In the genomic region with DNA sequence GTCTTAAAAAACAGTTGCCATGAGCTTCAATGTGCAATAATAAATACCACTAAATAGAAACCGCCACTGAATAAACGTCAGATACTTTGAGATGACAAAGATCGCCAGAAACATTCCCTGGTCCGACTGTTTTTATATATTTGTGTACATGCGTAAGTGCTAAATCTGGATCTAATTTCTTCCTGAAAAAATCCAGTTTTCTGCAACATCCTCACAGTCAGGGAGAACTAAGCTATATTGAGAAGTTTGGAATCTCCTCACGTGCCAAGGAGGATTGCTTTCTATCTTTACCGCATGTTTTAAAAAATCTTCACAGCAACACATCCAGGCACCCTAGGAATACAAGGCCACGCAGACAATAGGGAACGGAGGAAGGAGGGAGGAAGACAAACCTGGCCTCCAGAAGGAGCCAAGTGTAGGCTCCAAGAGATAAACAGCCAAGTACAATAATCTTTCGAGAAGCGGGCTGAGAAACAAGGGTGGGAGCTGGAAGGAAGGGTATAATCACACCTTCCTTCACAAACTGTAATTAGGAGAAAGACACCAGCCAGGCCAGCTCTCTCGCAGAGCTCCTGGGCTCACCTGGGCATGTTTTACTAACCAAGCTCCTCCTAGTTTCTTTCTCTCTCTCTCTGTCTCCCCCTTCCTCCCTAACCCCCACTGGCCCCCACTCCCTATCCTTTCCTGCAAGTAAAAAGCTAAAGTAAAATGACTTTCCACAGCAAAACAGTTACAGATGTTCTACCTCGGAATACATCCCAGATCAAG, we compare ENCODE assay signal across 9 cellular contexts. TPM values are rescaled to one million over a fixed set of nuclear protein-coding genes. Genes with fewer than 3 reads are reported as not detected.
DNase-seq lines count a peak whose midpoint lies in the region; ATAC-seq and TF ChIP-seq lines count a peak whose summit lies in the region.
"Had no signal": no experiment of that assay in that cellular context is flagged by ENCODE, and none has a peak within 500 bp of the region (broad histone marks: within the 10 kb centered on the region; RNA-seq: fewer than 3 reads in every experiment).

No MANE protein-coding gene starts in this region.

- ATAC-seq in Right ventricle myocardium inferior (no peak), GM21390 (IDR thresholded peaks at IDR 0.05; ENCODE audit: unreplicated experiment) (no peak)
- ATAC-seq in activated T-cell treated with anti-CD3 and anti-CD28 coated beads, Interleukin-2, amount 50 U/mL, for 4 hours: no peak

- H3K4me3 ChIP-seq in left ventricle myocardium inferior (peak overlapping the region; percentile 79), cardiac fibroblast (replicated peaks in 1 of 2; ENCODE audit: low read depth in 2 of 2, low read length in 2 of 2) (peak overlapping the region; percentile 1 to 32), mucosa of rectum (ENCODE audit: low read length in 2 of 2) (peak overlapping the region in 1 of 2 donors; percentile 38), vagina (peak overlapping the region; percentile 14 to 35)

- no peaks in the 10 kb centered on the region for H3K9me3 Mint-ChIP-seq in activated T-cell treated with anti-CD3 and anti-CD28 coated beads, Interleukin-2, amount 50 U/mL, for 4 hours

- H3K4me1 Mint-ChIP-seq in activated T-cell treated with anti-CD3 and anti-CD28 coated beads, Interleukin-2, amount 50 U/mL, for 4 hours (ENCODE audit: low read depth): peaks cover 84% of the 10 kb centered on the region

- H3K9me3 ChIP-seq in left ventricle myocardium inferior (replicated peaks): no peaks in the 10 kb centered on the region
- no peaks in the 10 kb centered on the region for H3K9me3 ChIP-seq in mucosa of rectum (ENCODE audit: control insufficient read depth in 2 of 2, low read length in 2 of 2)
- H3K9me3 ChIP-seq in vagina: no peaks in the 10 kb centered on the region

- TF ChIP-seq CTCF in left ventricle myocardium inferior (IDR thresholded peaks at IDR 0.05; ENCODE audit: borderline replicate concordance): no peak
- no peak for TF ChIP-seq CTCF in cardiac fibroblast (IDR thresholded peaks at IDR 0.05; ENCODE audit: low read depth, low read length)
- no peak for TF ChIP-seq CTCF in vagina (IDR thresholded peaks at IDR 0.05)

- H3K4me1 ChIP-seq in left ventricle myocardium inferior (peaks cover 100% of the 10 kb centered on the region), mucosa of rectum (ENCODE audit: control insufficient read depth in 2 of 2, insufficient read depth in 2 of 2, low read length in 2 of 2) (peaks cover 13 to 17% of the 10 kb centered on the region in 2 donors), vagina (peaks cover 84% of the 10 kb centered on the region)

- peaks cover 5% of the 10 kb centered on the region for H3K36me3 Mint-ChIP-seq in activated T-cell treated with anti-CD3 and anti-CD28 coated beads, Interleukin-2, amount 50 U/mL, for 4 hours (ENCODE audit: insufficient read depth)

- no peaks in the 10 kb centered on the region for H3K36me3 ChIP-seq in left ventricle myocardium inferior
- H3K36me3 ChIP-seq in mucosa of rectum (ENCODE audit: control insufficient read depth in 2 of 2, insufficient read depth in 2 of 2, low read length in 2 of 2): no peaks in the 10 kb centered on the region
- H3K36me3 ChIP-seq in vagina: no peaks in the 10 kb centered on the region

- H3K27me3 ChIP-seq in left ventricle myocardium inferior (ENCODE audit: low read depth) (no peaks in the 10 kb centered on the region), mucosa of rectum (ENCODE audit: control insufficient read depth in 2 of 2, insufficient read depth in 2 of 2, low read length in 2 of 2) (no peaks in the 10 kb centered on the region), vagina (no peaks in the 10 kb centered on the region)

- intact Hi-C loops in left ventricle myocardium inferior (cut with micrococcal nuclease) (no loop called here), Right ventricle myocardium inferior (cut with DNase I) (no loop called here), vagina (cut with DNase I) (no loop called here)

- no peaks in the 10 kb centered on the region for H3K27me3 Mint-ChIP-seq in activated T-cell treated with anti-CD3 and anti-CD28 coated beads, Interleukin-2, amount 50 U/mL, for 4 hours (ENCODE audit: low read depth)

- no peak for TF ChIP-seq POLR2A in vagina (IDR thresholded peaks at IDR 0.05)

- no peak overlapping the region for H3K4me3 Mint-ChIP-seq in activated T-cell treated with anti-CD3 and anti-CD28 coated beads, Interleukin-2, amount 50 U/mL, for 4 hours

- no peak overlapping the region for H3K9ac ChIP-seq in mucosa of rectum (ENCODE audit: low read depth in 1 of 2, low read length in 2 of 2)

- DNase-seq in left ventricle myocardium inferior (no peak), Right ventricle myocardium inferior (ENCODE audit: missing footprints) (no peak), cardiac fibroblast (ENCODE audit: low read depth in 2 of 2) (peak; percentile 52 to 70), vagina (ENCODE audit: extremely low spot score in 2 of 2) (no peak)
- DNase-seq in activated naive CD4-positive, alpha-beta T cell treated with Interleukin-2 at 50 U/mL for 16 hours: no peak
- DNase-seq in activated T-cell treated with anti-CD3 and anti-CD28 coated beads, Interleukin-2, amount 50 U/mL, for 4 hours: no peak
- DNase-seq: effector memory CD4-positive, alpha-beta T cell had no signal

- H3K27ac ChIP-seq in left ventricle myocardium inferior (replicated peaks): peak overlapping the region; percentile 97
- H3K27ac ChIP-seq in mucosa of rectum (ENCODE audit: low read depth in 2 of 2, low read length in 2 of 2): peak overlapping the region; percentile 15 to 50
- H3K27ac ChIP-seq in vagina: peak overlapping the region; percentile 87

RNA-seq across cellular contexts. Expression of a gene that starts 5.6 kb away (rescaled TPM):
- total RNA-seq in left ventricle myocardium inferior (29.3 TPM), Right ventricle myocardium inferior (26.8 TPM), vagina (99.4 TPM)
- total RNA-seq in activated T-cell treated with anti-CD3 and anti-CD28 coated beads, Interleukin-2, amount 50 U/mL, for 4 hours: 10 to 100 TPM; 26.0 to 30.0 (median 28.5) TPM

Comparison
In these comparisons a context has a peak if more than half of its experiments do, and no peak if none do; other contexts are left out.
1. DNase-seq: peak in cardiac fibroblast (2 of 2); none in left ventricle myocardium inferior (single experiment), Right ventricle myocardium inferior (single experiment), vagina (0 of 2), activated naive CD4-positive, alpha-beta T cell treated with Interleukin-2 at 50 U/mL for 16 hours (single experiment) and activated T-cell treated with anti-CD3 and anti-CD28 coated beads, Interleukin-2, amount 50 U/mL, for 4 hours (single experiment).
2. H3K27ac ChIP-seq: peak in every context shown above with its lines; median percentile 97 in left ventricle myocardium inferior; 87 in vagina; 32 in mucosa of rectum.